ENCODE assay signal across 11 cellular contexts in the genomic region with DNA sequence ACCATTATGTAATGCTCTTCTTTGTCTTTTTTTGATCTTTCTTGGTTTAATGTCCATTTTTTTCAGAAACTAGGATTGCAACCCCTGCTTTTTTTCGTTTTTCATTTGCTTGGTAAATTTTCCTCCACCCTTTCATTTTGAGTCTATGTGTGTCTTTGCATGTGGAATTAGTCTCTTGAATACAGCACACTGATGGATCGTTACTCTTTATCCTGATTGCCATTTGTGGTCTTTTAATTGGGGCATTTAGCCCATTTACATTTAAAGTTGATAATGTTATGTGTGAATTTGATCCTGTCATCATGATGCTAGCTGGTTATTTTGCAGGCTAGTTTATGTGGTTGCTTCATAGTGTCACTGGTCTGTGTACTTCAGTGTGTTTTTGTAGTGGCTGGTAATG.
"Had no signal": no experiment of that assay in that cellular context is flagged by ENCODE, and none has a peak within 500 bp of the region (broad histone marks: within the 10 kb centered on the region; RNA-seq: fewer than 3 reads in every experiment).

No MANE protein-coding gene starts in this region.

- DNase-seq: GM23248, GOT3, H7, H9, HCEC 1CT, HFFc6 had no signal

- H3K4me3 ChIP-seq: GM23248, GM23338, HAP-1 had no signal

- H3K27ac ChIP-seq: GM23248 had no signal

- H3K9me3 ChIP-seq: HAP-1 had no signal

- ATAC-seq: GM23338, HCT116 had no signal

- H3K36me3 ChIP-seq: HAP-1 had no signal

- FAIRE-seq: H1, H54 had no signal

- H3K4me1 ChIP-seq: HAP-1 had no signal
